In the genomic region with DNA sequence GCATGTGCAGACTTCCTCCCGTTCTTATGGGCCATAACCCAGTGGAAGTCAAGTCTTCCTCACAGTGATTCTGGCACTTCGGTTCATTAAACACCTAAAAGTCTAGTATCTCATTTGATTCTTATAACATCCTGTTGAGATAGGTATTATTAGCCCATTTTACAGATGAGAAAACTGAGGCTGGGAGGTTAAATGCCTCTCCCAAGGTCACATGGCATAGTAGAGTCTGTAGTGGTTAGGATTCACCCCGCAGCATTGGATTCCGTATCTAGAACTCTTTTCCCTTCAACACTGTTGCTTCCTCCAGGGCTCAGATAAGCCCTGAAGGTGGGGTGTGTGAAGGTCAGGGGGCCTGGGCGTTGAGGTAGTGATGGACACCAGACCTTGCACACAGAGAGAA, we compare ENCODE assay signal across 12 cellular contexts.
DNase-seq lines count a peak whose midpoint lies in the region; TF ChIP-seq lines count a peak whose summit lies in the region.
"Had no signal": no experiment of that assay in that cellular context is flagged by ENCODE, and none has a peak within 500 bp of the region (broad histone marks: within the 10 kb centered on the region; RNA-seq: fewer than 3 reads in every experiment).

No MANE protein-coding gene starts in this region.

- CTCF ChIA-PET in RWPE1 (lab: Yijun Ruan, JAX): no interaction called here

- no peaks in the 10 kb centered on the region for H3K27me3 ChIP-seq in layer of hippocampus (ENCODE audit: control insufficient read depth, insufficient read depth, low read length)

- DNase-seq in RWPE1 (ENCODE audit: low spot score): no peak
- no peak for DNase-seq in caudate nucleus (lab: John Stamatoyannopoulos, UW)
- DNase-seq in NCI-H1105 treated with DMSO at 0.1 percent for 48 hours (lab: John Stamatoyannopoulos, UW): no peak
- DNase-seq in AG08395 (ENCODE audit: low spot score): no peak
- no peak for DNase-seq in SKM-1 treated with dmso at 0.1 percent for 144 hours (lab: John Stamatoyannopoulos, UW; ENCODE audit: unreplicated experiment)
- DNase-seq: ACHN; C1 segment of cervical spinal cord; CD4-positive, alpha-beta memory T cell; DMS79; H9; IMR-90 had no signal

- H3K27ac ChIP-seq in RWPE1 (peak overlapping the region; percentile 53), caudate nucleus (ENCODE audit: low read depth, low read length) (peak overlapping the region; percentile 33), layer of hippocampus (ENCODE audit: low read depth, low read length) (peak overlapping the region; percentile 11)

- POLR2A ChIA-PET in RWPE1 (lab: Yijun Ruan, JAX; ENCODE audit: low non-redundant PET): no interaction called here

- no peak for TF ChIP-seq CTCF in RWPE1 (conservative IDR thresholded peaks at IDR 0.05; ENCODE audit: low read depth)
